Comparison of ENCODE assay signal across 10 cellular contexts in genomic region chr4:81905966-81906365, GRCh38.
DNase-seq lines count a peak whose midpoint lies in the region; ATAC-seq and TF ChIP-seq lines count a peak whose summit lies in the region.
"Had no signal": no experiment of that assay in that cellular context is flagged by ENCODE, and none has a peak within 500 bp of the region (broad histone marks: within the 10 kb centered on the region; RNA-seq: fewer than 3 reads in every experiment).

No MANE protein-coding gene starts in this region.

- no peak for TF ChIP-seq POLR2A in vagina (IDR thresholded peaks at IDR 0.05)

- ATAC-seq in GM18520 (IDR thresholded peaks at IDR 0.05; ENCODE audit: unreplicated experiment) (peak; percentile 97), GM21390 (IDR thresholded peaks at IDR 0.05; ENCODE audit: unreplicated experiment) (peak; percentile 97), HG03135 (IDR thresholded peaks at IDR 0.05; ENCODE audit: unreplicated experiment) (peak; percentile 98)

- no peaks in the 10 kb centered on the region for H3K9me3 ChIP-seq in vagina
- H3K9me3 ChIP-seq: spleen had no signal

- no peaks in the 10 kb centered on the region for H3K36me3 ChIP-seq in vagina
- H3K36me3 ChIP-seq: spleen had no signal

- H3K27me3 ChIP-seq in vagina: no peaks in the 10 kb centered on the region
- H3K27me3 ChIP-seq: spleen had no signal

- no peak for TF ChIP-seq CTCF in vagina (IDR thresholded peaks at IDR 0.05)

- no peak overlapping the region for H3K4me3 ChIP-seq in vagina
- H3K4me3 ChIP-seq: spleen had no signal

- no peak overlapping the region for H3K27ac ChIP-seq in vagina
- H3K27ac ChIP-seq: spleen had no signal

- intact Hi-C loops in vagina (cut with DNase I): no loop called here

- DNase-seq in kidney glomerular epithelial cell (lab: John Stamatoyannopoulos, UW) (peak; percentile 92), NCI-H446 (lab: John Stamatoyannopoulos, UW) (no peak), vagina (ENCODE audit: extremely low spot score in 2 of 2) (no peak), medulla oblongata (ENCODE audit: extremely low spot score) (no peak)
- no peak for DNase-seq in effector CD8-positive, alpha-beta T cell (lab: John Stamatoyannopoulos, UW)
- DNase-seq: erythroblast, spleen had no signal

- no peaks in the 10 kb centered on the region for H3K4me1 ChIP-seq in vagina
- H3K4me1 ChIP-seq: spleen had no signal
